ENCODE assay signal across 8 cellular contexts in the genomic region with DNA sequence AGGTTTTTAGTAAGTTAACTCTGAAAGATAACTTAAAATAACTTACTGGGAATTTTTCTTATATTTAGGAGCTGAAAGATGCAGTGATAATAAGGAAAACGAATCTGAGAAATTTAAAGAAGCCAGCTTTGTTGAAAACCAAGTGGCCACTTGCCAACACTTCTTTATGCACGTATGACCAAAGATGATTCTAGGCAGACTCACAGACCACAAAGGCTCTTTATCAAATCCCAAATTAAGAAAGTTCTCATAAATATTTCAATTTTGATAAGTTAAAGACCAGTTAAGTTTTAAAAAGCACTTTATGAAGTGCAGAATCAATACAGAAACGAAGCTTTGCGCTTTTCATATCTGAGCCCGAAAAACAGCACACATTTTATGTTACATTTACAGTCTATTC. TPM values are rescaled to one million over a fixed set of nuclear protein-coding genes. Genes with fewer than 3 reads are reported as not detected.
DNase-seq lines count a peak whose midpoint lies in the region; TF ChIP-seq lines count a peak whose summit lies in the region.

No MANE protein-coding gene starts in this region.

- peak overlapping the region; percentile 99 for H3K27ac Mint-ChIP-seq in activated naive CD4-positive, alpha-beta T cell treated with anti-CD3 and anti-CD28 coated beads, Interleukin-2, amount 50 U/mL, for 24 hours
- peak overlapping the region; percentile 95 for H3K27ac Mint-ChIP-seq in activated T-helper 2 cell treated with anti-CD3 and anti-CD28 coated beads, Interferon-gamma antibody, Interleukin-2, Interleukin-4, amounts not matched to agents 10 μg/mL and 5 μg/mL and 100 μg/mL, durations not matched to agents 14 hours and 24 hours and 36 hours

- peaks cover 2% of the 10 kb centered on the region for H3K9me3 ChIP-seq in iPS-18c (ENCODE audit: control insufficient read depth, insufficient read depth, low read length)
- H3K9me3 ChIP-seq in stomach: no peaks in the 10 kb centered on the region

- H3K36me3 ChIP-seq in stomach: no peaks in the 10 kb centered on the region

- H3K4me3 ChIP-seq in iPS-18c (ENCODE audit: insufficient read depth, low read depth, low read length) (peak overlapping the region; percentile 92), stomach (peak overlapping the region; percentile 76 to 89 (median 82))

- WGBS in stomach, 5 donors: 6 to 13% (median 6%) methylated on average over 5 of the region's 5 CpGs

- intact Hi-C loops in activated T-helper 2 cell treated with anti-CD3 and anti-CD28 coated beads, Interferon-gamma antibody, Interleukin-2, Interleukin-4, amounts not matched to agents 10 μg/mL and 5 μg/mL and 100 μg/mL, durations not matched to agents 14 hours and 24 hours and 36 hours (cut with micrococcal nuclease): loop anchor here (1.0 to 10.0 kb wide), 2 partner anchors 90 to 467 kb away; a partner anchor contains a TSS
- intact Hi-C loops in stomach (cut with DNase I; ENCODE audit: low total_unique reads): no loop called here

- peaks cover 24 to 56% (median 47%) of the 10 kb centered on the region in 4 donors for H3K4me1 ChIP-seq in stomach

- no peak for TF ChIP-seq CTCF in stomach (IDR thresholded peaks at IDR 0.05)

- H3K27me3 ChIP-seq in stomach: no peaks in the 10 kb centered on the region

- H3K4me3 Mint-ChIP-seq in activated naive CD4-positive, alpha-beta T cell treated with anti-CD3 and anti-CD28 coated beads, Interleukin-2, amount 50 U/mL, for 24 hours: peak overlapping the region; percentile 98
- H3K4me3 Mint-ChIP-seq in activated T-helper 2 cell treated with anti-CD3 and anti-CD28 coated beads, Interferon-gamma antibody, Interleukin-2, Interleukin-4, amounts not matched to agents 10 μg/mL and 5 μg/mL and 100 μg/mL, durations not matched to agents 14 hours and 24 hours and 36 hours (ENCODE audit: low read depth): peak overlapping the region; percentile 93

- H3K9me3 Mint-ChIP-seq in activated naive CD4-positive, alpha-beta T cell treated with anti-CD3 and anti-CD28 coated beads, Interleukin-2, amount 50 U/mL, for 24 hours: no peaks in the 10 kb centered on the region
- no peaks in the 10 kb centered on the region for H3K9me3 Mint-ChIP-seq in activated T-helper 2 cell treated with anti-CD3 and anti-CD28 coated beads, Interferon-gamma antibody, Interleukin-2, Interleukin-4, amounts not matched to agents 10 μg/mL and 5 μg/mL and 100 μg/mL, durations not matched to agents 14 hours and 24 hours and 36 hours

- H3K27ac ChIP-seq in stomach: peak overlapping the region in 4 of 5 donors; percentile 98 to 100 (median 100)

- no peaks in the 10 kb centered on the region for H3K27me3 Mint-ChIP-seq in activated naive CD4-positive, alpha-beta T cell treated with anti-CD3 and anti-CD28 coated beads, Interleukin-2, amount 50 U/mL, for 24 hours
- no peaks in the 10 kb centered on the region for H3K27me3 Mint-ChIP-seq in activated T-helper 2 cell treated with anti-CD3 and anti-CD28 coated beads, Interferon-gamma antibody, Interleukin-2, Interleukin-4, amounts not matched to agents 10 μg/mL and 5 μg/mL and 100 μg/mL, durations not matched to agents 14 hours and 24 hours and 36 hours (ENCODE audit: low read depth)

- TF ChIP-seq EP300 in stomach (IDR thresholded peaks at IDR 0.05): no peak

- no peak for TF ChIP-seq POLR2A in stomach (IDR thresholded peaks at IDR 0.05)

- DNase-seq in activated naive CD4-positive, alpha-beta T cell treated with anti-CD3 and anti-CD28 coated beads, Interleukin-2, amount 50 U/mL, for 16 hours: no peak
- no peak for DNase-seq in activated T-helper 2 cell treated with anti-CD3 and anti-CD28 coated beads, Interferon-gamma antibody, Interleukin-2, Interleukin-4, amounts not matched to agents 10 μg/mL and 5 μg/mL and 100 μg/mL, durations not matched to agents 14 hours and 24 hours and 36 hours (ENCODE audit: low spot score)
- no peak for DNase-seq in stomach
- DNase-seq in stimulated activated CD8-positive, alpha-beta memory T cell treated with anti-CD3 and anti-CD28 coated beads, Interleukin-4, amount 100 ng/mL, for 48 hours: no peak
- no peak for DNase-seq in stimulated activated CD4-positive, alpha-beta T cell treated with anti-CD3 and anti-CD28 coated beads, Interleukin-15, amount 100 ng/mL, for 24 hours
- DNase-seq in SK-N-DZ (ENCODE audit: low spot score): no peak

- peaks cover 5% of the 10 kb centered on the region for H3K36me3 Mint-ChIP-seq in activated naive CD4-positive, alpha-beta T cell treated with anti-CD3 and anti-CD28 coated beads, Interleukin-2, amount 50 U/mL, for 24 hours
- H3K36me3 Mint-ChIP-seq in activated T-helper 2 cell treated with anti-CD3 and anti-CD28 coated beads, Interferon-gamma antibody, Interleukin-2, Interleukin-4, amounts not matched to agents 10 μg/mL and 5 μg/mL and 100 μg/mL, durations not matched to agents 14 hours and 24 hours and 36 hours (ENCODE audit: low read depth): peaks cover 27% of the 10 kb centered on the region

- H3K4me1 Mint-ChIP-seq in activated naive CD4-positive, alpha-beta T cell treated with anti-CD3 and anti-CD28 coated beads, Interleukin-2, amount 50 U/mL, for 24 hours: peaks cover 54% of the 10 kb centered on the region
- peaks cover 17% of the 10 kb centered on the region for H3K4me1 Mint-ChIP-seq in activated T-helper 2 cell treated with anti-CD3 and anti-CD28 coated beads, Interferon-gamma antibody, Interleukin-2, Interleukin-4, amounts not matched to agents 10 μg/mL and 5 μg/mL and 100 μg/mL, durations not matched to agents 14 hours and 24 hours and 36 hours (ENCODE audit: low read depth)

RNA-seq across cellular contexts. Expression of a gene that starts 1.5 kb away (rescaled TPM):
- 33.1 and 35.1 TPM in 2 replicates for total RNA-seq in activated T-helper 2 cell treated with anti-CD3 and anti-CD28 coated beads, Interferon-gamma antibody, Interleukin-2, Interleukin-4, amounts not matched to agents 10 μg/mL and 5 μg/mL and 100 μg/mL, durations not matched to agents 14 hours and 24 hours and 36 hours
- 100 to 1,000 TPM in 2 of 5 donors, 10 to 100 TPM in 3; 15.9 to 133 (median 99.1) TPM for total RNA-seq in stomach
- 10 to 100 TPM in 1 of 3 donors, 1 to 10 TPM in 2; 7.0 to 18.3 (median 9.4) TPM for polyA plus RNA-seq in stomach
- polyA plus RNA-seq in SK-N-DZ (2014; cell fraction: cytosol; rRNA removed): 21.1 and 27.0 TPM in 2 replicates
- 19.3 and 27.2 TPM in 2 replicates for polyA plus RNA-seq in SK-N-DZ (2014; cell fraction: nucleus; rRNA removed)
